Comparison of ENCODE assay signal across 9 cellular contexts in genomic region chr16:72927199-72928088, GRCh38.
DNase-seq lines count a peak whose midpoint lies in the region; ATAC-seq and TF ChIP-seq lines count a peak whose summit lies in the region.
"Had no signal": no experiment of that assay in that cellular context is flagged by ENCODE, and none has a peak within 500 bp of the region (broad histone marks: within the 10 kb centered on the region; RNA-seq: fewer than 3 reads in every experiment).

No MANE protein-coding gene starts in this region.

- no peaks in the 10 kb centered on the region for H3K9me3 ChIP-seq in RWPE2 (ENCODE audit: severe bottlenecking)

- H3K27me3 ChIP-seq in RWPE2 (ENCODE audit: insufficient read depth, poor library complexity, severe bottlenecking): no peaks in the 10 kb centered on the region

- ATAC-seq in RWPE2 (ENCODE audit: low read depth) (peak; percentile 96), HG03565 (IDR thresholded peaks at IDR 0.05; ENCODE audit: unreplicated experiment) (no peak)
- ATAC-seq: stimulated activated naive CD8-positive, alpha-beta T cell treated with anti-CD3 and anti-CD28 coated beads, Interleukin-15, amount 100 ng/mL, for 72 hours had no signal

- H3K4me3 ChIP-seq in AG09309 (ENCODE audit: control insufficient read depth, low read depth, low read length) (no peak overlapping the region), RWPE2 (ENCODE audit: severe bottlenecking) (no peak overlapping the region)
- H3K4me3 ChIP-seq in Jurkat, Clone E6-1 (ENCODE audit: low read length): no peak overlapping the region

- peak; percentile 2 for TF ChIP-seq CTCF in AG09309 (IDR thresholded peaks at IDR 0.05; ENCODE audit: control insufficient read depth, insufficient read depth, low read depth, low read length, missing control alignments)
- TF ChIP-seq CTCF in RWPE2 (IDR thresholded peaks at IDR 0.05; ENCODE audit: poor library complexity, severe bottlenecking): no peak

- peak; percentile 90 for DNase-seq in AG09309 (ENCODE audit: low read depth)
- peak; percentile 72 for DNase-seq in Jurkat, Clone E6-1 (ENCODE audit: low read depth, low spot score)
- DNase-seq in RWPE2 (ENCODE audit: low spot score): peak; percentile 80
- peak; percentile 94 for DNase-seq in iris pigment epithelial cell (ENCODE audit: low read depth)
- no peak for DNase-seq in cortex of kidney (lab: John Stamatoyannopoulos, UW)
- no peak for DNase-seq in GM19238 (ENCODE audit: insufficient read length, low spot score)
- DNase-seq in NCI-H446 treated with DMSO at 0.1 percent for 48 hours (lab: John Stamatoyannopoulos, UW): no peak
- DNase-seq: stimulated activated naive CD8-positive, alpha-beta T cell treated with anti-CD3 and anti-CD28 coated beads, Interleukin-15, amount 100 ng/mL, for 72 hours had no signal

- peak overlapping the region; percentile 1 for H3K27ac ChIP-seq in RWPE2 (ENCODE audit: poor library complexity, severe bottlenecking)

- no peaks in the 10 kb centered on the region for H3K36me3 ChIP-seq in RWPE2 (ENCODE audit: low read depth)

- H3K4me1 ChIP-seq in RWPE2 (ENCODE audit: insufficient read depth, poor library complexity, severe bottlenecking): peaks cover 26% of the 10 kb centered on the region

Comparison
In these comparisons a context has a peak if more than half of its experiments do, and no peak if none do; other contexts are left out.
1. DNase-seq: peak in AG09309 (single experiment), Jurkat, Clone E6-1 (single experiment), RWPE2 (single experiment) and iris pigment epithelial cell (single experiment); none in cortex of kidney (single experiment), GM19238 (single experiment) and NCI-H446 treated with DMSO at 0.1 percent for 48 hours (single experiment).